14 cellular contexts compared by ENCODE assay signal in the genomic region with DNA sequence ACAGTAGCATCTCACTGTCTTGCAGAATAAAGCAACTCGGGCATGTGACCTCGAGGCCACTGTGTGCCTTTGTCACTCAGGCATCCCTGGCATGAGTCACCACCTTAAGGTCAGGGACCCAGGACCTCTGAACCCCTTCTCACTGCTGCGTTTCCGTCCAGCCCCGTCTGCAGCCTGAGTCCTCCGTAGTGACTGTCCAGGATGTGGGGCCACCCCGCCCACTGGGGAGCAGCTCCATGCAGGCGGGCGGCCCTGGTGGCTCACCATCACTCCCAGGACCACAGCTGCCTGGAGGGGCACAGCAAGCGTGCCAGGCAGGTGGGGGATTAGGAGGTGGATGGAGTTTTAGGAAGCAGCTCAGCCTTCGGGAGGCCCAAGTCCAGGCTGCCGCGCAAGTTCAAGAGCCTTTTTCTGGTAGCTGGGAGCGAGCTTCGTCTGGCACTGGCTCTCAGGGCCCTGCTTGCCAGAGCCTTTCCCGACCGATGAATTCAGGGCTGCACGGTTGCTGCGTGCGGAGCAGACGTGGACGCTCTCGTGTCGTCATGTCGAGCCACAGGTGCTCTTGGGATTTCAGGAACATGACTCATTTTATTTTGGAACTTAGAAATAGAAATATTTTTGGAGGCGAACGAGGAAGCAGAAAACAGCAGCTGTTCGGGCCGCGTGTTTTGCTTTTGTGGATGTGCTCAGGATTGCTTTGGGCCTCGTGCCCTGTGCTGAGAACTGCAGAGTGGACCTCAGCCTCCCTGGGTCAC. TPM values are rescaled to one million over a fixed set of nuclear protein-coding genes. Genes with fewer than 3 reads are reported as not detected.
"Had no signal": no experiment of that assay in that cellular context is flagged by ENCODE, and none has a peak within 500 bp of the region (broad histone marks: within the 10 kb centered on the region; RNA-seq: fewer than 3 reads in every experiment).

No MANE protein-coding gene starts in this region.

- H3K27me3 Mint-ChIP-seq: activated naive CD8-positive, alpha-beta T cell treated with anti-CD3 and anti-CD28 coated beads, Interleukin-2, amount 10 ng/mL, durations not matched to agents 7 days and 5 days; natural killer cell treated with Interleukin-12 subunit alpha and Interleukin-12 subunit beta and Interleukin-15 and Interleukin-18, amount 100 ng/mL, for 72 hours had no signal

- H3K4me1 Mint-ChIP-seq: activated naive CD8-positive, alpha-beta T cell treated with anti-CD3 and anti-CD28 coated beads, Interleukin-2, amount 10 ng/mL, durations not matched to agents 7 days and 5 days had no signal

- H3K27me3 ChIP-seq: left lung had no signal

- H3K27ac Mint-ChIP-seq: activated naive CD8-positive, alpha-beta T cell treated with anti-CD3 and anti-CD28 coated beads, Interleukin-2, amount 10 ng/mL, durations not matched to agents 7 days and 5 days; natural killer cell treated with Interleukin-12 subunit alpha and Interleukin-12 subunit beta and Interleukin-15 and Interleukin-18, amount 100 ng/mL, for 72 hours had no signal

- H3K27ac ChIP-seq: left lung had no signal

- H3K9me3 Mint-ChIP-seq: activated naive CD8-positive, alpha-beta T cell treated with anti-CD3 and anti-CD28 coated beads, Interleukin-2, amount 10 ng/mL, durations not matched to agents 7 days and 5 days; natural killer cell treated with Interleukin-12 subunit alpha and Interleukin-12 subunit beta and Interleukin-15 and Interleukin-18, amount 100 ng/mL, for 72 hours had no signal

- DNase-seq: activated naive CD4-positive, alpha-beta T cell; activated naive CD8-positive, alpha-beta T cell treated with anti-CD3 and anti-CD28 coated beads, Interleukin-2, amount 10 ng/mL, durations not matched to agents 7 days and 5 days; activated T-cell treated with anti-CD3 and anti-CD28 coated beads for 4 hours; aorta; erythroblast; nucleus accumbens; stimulated activated CD4-positive, alpha-beta T cell treated with anti-CD3 and anti-CD28 coated beads, Interleukin-15, amount 100 ng/mL, for 24 hours; stimulated activated CD4-positive, alpha-beta T cell treated with anti-CD3 and anti-CD28 coated beads, Interleukin-4, amount 100 ng/mL, for 1 hour; stimulated activated naive CD4-positive, alpha-beta T cell; SW 1271; trophoblast cell had no signal

- H3K4me3 Mint-ChIP-seq: activated naive CD8-positive, alpha-beta T cell treated with anti-CD3 and anti-CD28 coated beads, Interleukin-2, amount 10 ng/mL, durations not matched to agents 7 days and 5 days; natural killer cell treated with Interleukin-12 subunit alpha and Interleukin-12 subunit beta and Interleukin-15 and Interleukin-18, amount 100 ng/mL, for 72 hours had no signal

- H3K9me3 ChIP-seq: left lung had no signal

- H3K4me3 ChIP-seq: left lung had no signal

- H3K4me1 ChIP-seq: left lung had no signal

RNA-seq across cellular contexts. Expression of gene PRSS27, which starts 20.9 kb away (rescaled TPM):
- total RNA-seq: skeletal muscle tissue had no signal
